Comparison of ENCODE assay signal across 18 cellular contexts in the genomic region with DNA sequence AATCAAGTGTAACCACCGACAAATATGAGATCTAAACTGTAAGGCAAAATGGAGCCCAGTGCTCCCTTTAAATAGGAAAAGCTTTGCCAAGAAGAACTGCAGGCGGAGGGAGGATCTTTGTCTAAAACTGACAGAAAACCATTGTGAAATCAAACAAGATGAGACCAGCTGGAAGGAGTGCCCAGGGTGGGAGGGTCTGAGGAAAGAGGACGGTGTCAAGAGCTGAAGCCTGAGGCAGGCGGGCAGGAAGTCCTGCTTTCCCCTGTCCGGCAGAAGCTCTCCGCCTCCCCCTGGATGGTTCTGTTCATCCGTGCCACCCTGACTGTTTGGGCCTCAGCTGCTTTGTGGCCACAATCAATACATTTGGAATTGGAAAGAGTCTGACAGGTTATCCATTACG. TPM values are rescaled to one million over a fixed set of nuclear protein-coding genes. Genes with fewer than 3 reads are reported as not detected.
DNase-seq lines count a peak whose midpoint lies in the region; ATAC-seq and TF ChIP-seq lines count a peak whose summit lies in the region.
"Had no signal": no experiment of that assay in that cellular context is flagged by ENCODE, and none has a peak within 500 bp of the region (broad histone marks: within the 10 kb centered on the region; RNA-seq: fewer than 3 reads in every experiment).

No MANE protein-coding gene starts in this region.

- no peak for TF ChIP-seq EP300 in tibial nerve (IDR thresholded peaks at IDR 0.05)

- H3K9me3 Mint-ChIP-seq in Caco-2 (ENCODE audit: unreplicated experiment): no peaks in the 10 kb centered on the region
- H3K9me3 Mint-ChIP-seq in activated CD4-positive, alpha-beta T cell treated with anti-CD3 and anti-CD28 coated beads, Interleukin-2, amount 10 ng/mL, durations not matched to agents 7 days and 5 days: no peaks in the 10 kb centered on the region
- H3K9me3 Mint-ChIP-seq: naive B cell had no signal

- H3K36me3 Mint-ChIP-seq in Caco-2 (ENCODE audit: insufficient read depth, unreplicated experiment): peaks cover 14% of the 10 kb centered on the region
- no peaks in the 10 kb centered on the region for H3K36me3 Mint-ChIP-seq in activated CD4-positive, alpha-beta T cell treated with anti-CD3 and anti-CD28 coated beads, Interleukin-2, amount 10 ng/mL, durations not matched to agents 7 days and 5 days (ENCODE audit: low read depth)
- H3K36me3 Mint-ChIP-seq: activated CD8-positive, alpha-beta memory T cell treated with anti-CD3 and anti-CD28 coated beads, Interleukin-2, amount 10 ng/mL, durations not matched to agents 7 days and 5 days; CD14-positive monocyte; naive B cell had no signal

- DNase-seq in Caco-2 (no peak), adrenal gland (peak in 4 of 7 donors; percentile 43 to 56 (median 47)), fibroblast of the aortic adventitia (ENCODE audit: low read depth) (peak; percentile 20), posterior vena cava (ENCODE audit: low spot score) (peak; percentile 82), NCI-H146 treated with DMSO at 0.1 percent for 48 hours (lab: John Stamatoyannopoulos, UW; ENCODE audit: unreplicated experiment) (no peak), tibial nerve (ENCODE audit: low spot score in 2 of 2) (no peak)
- no peak for DNase-seq in activated CD4-positive, alpha-beta T cell treated with anti-CD3 and anti-CD28 coated beads, Interleukin-2, amount 10 ng/mL, durations not matched to agents 7 days and 5 days
- DNase-seq: activated CD8-positive, alpha-beta memory T cell treated with anti-CD3 and anti-CD28 coated beads, Interleukin-2, amount 10 ng/mL, durations not matched to agents 7 days and 5 days; Karpas-422; naive B cell; NCI-H1436; NCI-H2171 treated with DMSO at 0.1 percent for 48 hours; PC-3; stimulated activated CD4-positive, alpha-beta T cell treated with anti-CD3 and anti-CD28 coated beads, Interleukin-4, amount 100 ng/mL, for 4 hours had no signal

- TF ChIP-seq CTCF in Caco-2 (IDR thresholded peaks at IDR 0.05; ENCODE audit: insufficient read depth in 1 of 2, low read depth in 1 of 2, low read length in 1 of 2, severe bottlenecking in 1 of 2, unreplicated experiment in 1 of 2) (no peak), adrenal gland (IDR thresholded peaks at IDR 0.05) (no peak), fibroblast of the aortic adventitia (IDR thresholded peaks at IDR 0.05; ENCODE audit: insufficient read depth, low read length) (no peak), tibial nerve (IDR thresholded peaks at IDR 0.05) (no peak)

- no peak overlapping the region for H3K4me3 Mint-ChIP-seq in Caco-2 (ENCODE audit: unreplicated experiment)
- H3K4me3 Mint-ChIP-seq in activated CD4-positive, alpha-beta T cell treated with anti-CD3 and anti-CD28 coated beads, Interleukin-2, amount 10 ng/mL, durations not matched to agents 7 days and 5 days: no peak overlapping the region
- H3K4me3 Mint-ChIP-seq: activated CD8-positive, alpha-beta memory T cell treated with anti-CD3 and anti-CD28 coated beads, Interleukin-2, amount 10 ng/mL, durations not matched to agents 7 days and 5 days; CD14-positive monocyte; naive B cell had no signal

- no peak for TF ChIP-seq POLR2A in adrenal gland (IDR thresholded peaks at IDR 0.05)
- TF ChIP-seq POLR2A in tibial nerve (IDR thresholded peaks at IDR 0.05): no peak

- H3K27ac Mint-ChIP-seq in Caco-2 (ENCODE audit: unreplicated experiment): peak overlapping the region; percentile 58
- H3K27ac Mint-ChIP-seq in activated CD4-positive, alpha-beta T cell treated with anti-CD3 and anti-CD28 coated beads, Interleukin-2, amount 10 ng/mL, durations not matched to agents 7 days and 5 days: no peak overlapping the region
- H3K27ac Mint-ChIP-seq: activated CD8-positive, alpha-beta memory T cell treated with anti-CD3 and anti-CD28 coated beads, Interleukin-2, amount 10 ng/mL, durations not matched to agents 7 days and 5 days had no signal

- H3K27ac ChIP-seq in adrenal gland (peak overlapping the region in 2 of 5 donors; percentile 36 to 85), tibial nerve (no peak overlapping the region)
- H3K27ac ChIP-seq: parathyroid adenoma had no signal

- intact Hi-C loops in Caco-2 (cut with micrococcal nuclease; ENCODE audit: unreplicated experiment) (no loop called here), adrenal gland (cut with DNase I) (no loop called here), posterior vena cava (cut with DNase I) (loop anchor here in 1 of 2 donors (5.0 kb wide), 1 partner anchor 37 kb away; a partner anchor contains a TSS)

- no peaks in the 10 kb centered on the region for H3K36me3 ChIP-seq in Caco-2 (ENCODE audit: control insufficient read depth, insufficient read depth, low read length)
- no peaks in the 10 kb centered on the region for H3K36me3 ChIP-seq in adrenal gland (replicated peaks in 1 of 2)
- H3K36me3 ChIP-seq in tibial nerve: peaks cover 0 to 16% (median 0%) of the 10 kb centered on the region in 3 donors

- WGBS in adrenal gland, 4 donors: 55 to 65% (median 60%) methylated on average over 8 of the region's 8 CpGs
- WGBS in tibial nerve, 2 donors: 61 to 64% methylated on average over 8 of the region's 8 CpGs

- H3K4me1 ChIP-seq in Caco-2 (no peaks in the 10 kb centered on the region), adrenal gland (replicated peaks in 1 of 2) (peaks cover 6 to 68% of the 10 kb centered on the region in 2 donors), tibial nerve (peaks cover 0 to 93% (median 29%) of the 10 kb centered on the region in 4 donors)

- H3K4me3 ChIP-seq in Caco-2 (ENCODE audit: low read depth, low read length) (no peak overlapping the region), adrenal gland (no peak overlapping the region), fibroblast of the aortic adventitia (ENCODE audit: low read depth, low read length) (no peak overlapping the region), tibial nerve (no peak overlapping the region)
- H3K4me3 ChIP-seq: lung had no signal

- POLR2A ChIA-PET in Caco-2 (lab: Charles Lee): no interaction called here
- POLR2A ChIA-PET in activated CD4-positive, alpha-beta T cell treated with anti-CD3 and anti-CD28 coated beads, Interleukin-2, amount 10 ng/mL, durations not matched to agents 7 days and 5 days (lab: Charles Lee): no interaction called here

- H3K4me1 Mint-ChIP-seq in Caco-2 (ENCODE audit: low read depth, unreplicated experiment): peaks cover 11% of the 10 kb centered on the region
- H3K4me1 Mint-ChIP-seq in activated CD4-positive, alpha-beta T cell treated with anti-CD3 and anti-CD28 coated beads, Interleukin-2, amount 10 ng/mL, durations not matched to agents 7 days and 5 days: peaks cover 2% of the 10 kb centered on the region

- CTCF ChIA-PET in Caco-2 (lab: Charles Lee): interaction anchor here (0.5 kb wide), 1 partner anchor 13 kb away, joined by 4 read pairs; no protein-coding TSS in a partner anchor
- CTCF ChIA-PET in activated CD4-positive, alpha-beta T cell treated with anti-CD3 and anti-CD28 coated beads, Interleukin-2, amount 10 ng/mL, durations not matched to agents 7 days and 5 days (lab: Charles Lee): no interaction called here

- H3K27me3 Mint-ChIP-seq in Caco-2 (ENCODE audit: insufficient read depth, unreplicated experiment): no peaks in the 10 kb centered on the region
- peaks cover 6% of the 10 kb centered on the region for H3K27me3 Mint-ChIP-seq in activated CD4-positive, alpha-beta T cell treated with anti-CD3 and anti-CD28 coated beads, Interleukin-2, amount 10 ng/mL, durations not matched to agents 7 days and 5 days

- BruUV-seq in Caco-2 (replicated peaks; lab: Mats Ljungman, UMichigan): no TSS peak

- H3K27me3 ChIP-seq in Caco-2 (replicated peaks; ENCODE audit: control insufficient read depth, insufficient read depth, low read length) (no peaks in the 10 kb centered on the region), adrenal gland (no peaks in the 10 kb centered on the region), tibial nerve (no peaks in the 10 kb centered on the region)

- H3K9me3 ChIP-seq in Caco-2 (no peaks in the 10 kb centered on the region), adrenal gland (replicated peaks in 1 of 3) (no peaks in the 10 kb centered on the region), tibial nerve (no peaks in the 10 kb centered on the region)

- ATAC-seq in GM18517 (IDR thresholded peaks at IDR 0.05; ENCODE audit: unreplicated experiment): no peak
- ATAC-seq: activated CD8-positive, alpha-beta memory T cell treated with anti-CD3 and anti-CD28 coated beads, Interleukin-2, amount 10 ng/mL, durations not matched to agents 7 days and 5 days; PC-3 had no signal

RNA-seq across cellular contexts. Expression of a gene that starts 37.5 kb away (rescaled TPM):
- total RNA-seq in Caco-2 (2022) (55.1 and 60.0 TPM in 2 replicates), adrenal gland (100 to 1,000 TPM in 1 of 8 donors, 10 to 100 TPM in 7; 71.2 to 108 (median 79.7) TPM), fibroblast of the aortic adventitia (ENCODE audit: low replicate concordance) (60.2 and 78.4 TPM in 2 replicates), posterior vena cava (10 to 100 TPM; 81.1 to 89.3 TPM), tibial nerve (100 to 1,000 TPM; 115 to 172 (median 134) TPM)
- polyA plus RNA-seq in adrenal gland: 10 to 100 TPM; 41.1 to 64.4 (median 49.9) TPM
- 1 to 10 TPM in 1 of 2 experiments, under 1 TPM in 1; 0.81 to 1.1 TPM for total RNA-seq in activated CD4-positive, alpha-beta T cell treated with anti-CD3 and anti-CD28 coated beads, Interleukin-2, amount 10 ng/mL, durations not matched to agents 7 days and 5 days

Comparison
In these comparisons a context has a peak if more than half of its experiments do, and no peak if none do; other contexts are left out.
1. DNase-seq: peak in adrenal gland (4 of 7), fibroblast of the aortic adventitia (single experiment) and posterior vena cava (single experiment); none in Caco-2 (0 of 2), NCI-H146 treated with DMSO at 0.1 percent for 48 hours (single experiment), tibial nerve (0 of 2) and activated CD4-positive, alpha-beta T cell treated with anti-CD3 and anti-CD28 coated beads, Interleukin-2, amount 10 ng/mL, durations not matched to agents 7 days and 5 days (single experiment).
2. RNA of a gene that starts 37.5 kb away (total RNA-seq): 115 to 172 TPM in tibial nerve, 81.1 to 89.3 TPM in posterior vena cava, 71.2 to 108 TPM in adrenal gland, 60.2 to 78.4 TPM in fibroblast of the aortic adventitia and 55.1 to 60.0 TPM in Caco-2; 0.81 to 1.1 TPM in activated CD4-positive, alpha-beta T cell treated with anti-CD3 and anti-CD28 coated beads, Interleukin-2, amount 10 ng/mL, durations not matched to agents 7 days and 5 days; every median in the first group is over 10 times any median in the second.